Comparison of ENCODE assay signal across 8 cellular contexts in the genomic region with DNA sequence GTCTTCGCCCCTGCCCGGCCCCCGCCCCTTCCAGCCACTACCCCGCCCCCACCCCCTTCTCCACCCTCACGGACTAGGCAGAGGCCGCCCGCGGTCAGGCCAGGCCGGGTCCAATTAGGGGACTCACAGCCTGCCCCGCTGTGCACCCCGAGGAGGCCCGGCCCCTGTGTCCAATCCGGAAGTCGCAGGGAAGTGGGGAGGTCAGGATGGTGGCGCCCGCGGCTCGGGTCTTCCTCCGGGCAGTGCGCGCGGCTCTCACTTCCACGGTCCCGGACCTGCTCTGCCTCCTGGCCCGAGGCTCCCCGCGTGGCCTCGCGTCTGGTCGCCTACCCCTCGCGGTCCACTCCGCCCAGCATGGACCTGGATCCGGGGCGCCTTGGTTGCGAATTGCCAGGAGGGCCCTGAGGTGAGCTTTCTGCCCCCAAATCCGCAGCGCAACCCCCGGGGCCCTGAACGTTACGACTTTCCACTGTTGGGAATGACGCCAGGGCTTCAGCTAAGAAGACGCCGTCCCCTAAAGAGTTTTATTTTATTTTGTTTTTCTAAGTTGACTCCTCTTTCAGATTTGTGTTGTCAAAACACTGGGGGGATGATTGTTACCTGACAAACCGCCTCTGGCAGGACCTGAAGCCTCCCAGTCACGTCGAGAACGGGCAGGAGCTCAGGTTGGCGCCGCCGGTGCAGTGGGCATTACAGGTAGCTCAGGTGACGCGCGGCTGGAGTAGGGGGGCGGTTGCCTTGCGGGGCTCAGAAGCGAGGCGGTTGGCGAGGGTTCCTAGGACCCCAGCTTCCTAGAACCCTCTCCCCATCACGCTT. TPM values are rescaled to one million over a fixed set of nuclear protein-coding genes. Genes with fewer than 3 reads are reported as not detected.
DNase-seq lines count a peak whose midpoint lies in the region; ATAC-seq, FAIRE-seq and TF ChIP-seq lines count a peak whose summit lies in the region.

No MANE protein-coding gene starts in this region.

- CTCF ChIA-PET in HepG2 (lab: Yijun Ruan, JAX; ENCODE audit: low intra/inter-chr PET ratio, low total read pairs) = no interaction called here

- no peak overlapping the region for H2BK120ac ChIP-seq in H9 (ENCODE audit: low read depth, low read length, poor library complexity, severe bottlenecking)

- POLR2A ChIA-PET in HepG2 (lab: Yijun Ruan, JAX) = no interaction called here

- no peak overlapping the region for H2AK5ac ChIP-seq in H9 (ENCODE audit: insufficient read length, low read length)

- H2BK20ac ChIP-seq in H9 (ENCODE audit: low read depth, low read length, poor library complexity, severe bottlenecking) = no peak overlapping the region

- H3K56ac ChIP-seq in H9 (ENCODE audit: insufficient read length, low read depth, low read length) = no peak overlapping the region

- H3K23ac ChIP-seq in H9 (ENCODE audit: insufficient read length, low read depth, low read length) = no peak overlapping the region

- H3K79me2 ChIP-seq in H9 (ENCODE audit: insufficient read depth, low read length) (no peaks in the 10 kb centered on the region; the same call in 1 of the 2 replicates), HepG2 (ENCODE audit: insufficient read depth, low read length) (no peaks in the 10 kb centered on the region)

- no peak for FAIRE-seq in HepG2 (lab: Jason Lieb, UNC)

- H3K36me3 ChIP-seq in RWPE2 (ENCODE audit: low read depth) (peaks cover 18% of the 10 kb centered on the region), cardiac muscle cell (peaks cover 17% of the 10 kb centered on the region), sigmoid colon (no peaks in the 10 kb centered on the region), HepG2 (replicated peaks in 1 of 2; ENCODE audit: control insufficient read depth in 1 of 2, insufficient read depth in 2 of 2, low read length in 2 of 2) (no peaks in the 10 kb centered on the region)

- H3K27ac ChIP-seq in H9 (ENCODE audit: insufficient read length, low read depth, low read length) = no peak overlapping the region
- H3K27ac ChIP-seq in RWPE2 (ENCODE audit: poor library complexity, severe bottlenecking) = peak overlapping the region; percentile 73
- peak overlapping the region; percentile 91 for H3K27ac ChIP-seq in cardiac muscle cell
- H3K27ac ChIP-seq in sigmoid colon = no peak overlapping the region
- no peak overlapping the region for H3K27ac ChIP-seq in HepG2 (ENCODE audit: extremely low read length, insufficient read depth, low read length)

- no peak for TF ChIP-seq EP300 in sigmoid colon (IDR thresholded peaks at IDR 0.05)
- no peak for TF ChIP-seq EP300 in HepG2 (IDR thresholded peaks at IDR 0.05; ENCODE audit: low read depth in 2 of 2, low read length in 2 of 2)
- TF ChIP-seq EP300 in HepG2 (CRISPR knock-in tag; IDR thresholded peaks at IDR 0.05; ENCODE audit: borderline replicate concordance) = no peak

- H4K20me1 ChIP-seq in H9 (ENCODE audit: control insufficient read depth, insufficient read depth, insufficient read length) (no peaks in the 10 kb centered on the region), HepG2 (ENCODE audit: insufficient read depth, low read length) (no peaks in the 10 kb centered on the region)

- ATAC-seq in RWPE2 (ENCODE audit: low read depth) (peak; percentile 33), HepG2 (no peak), HG02571 (IDR thresholded peaks at IDR 0.05; ENCODE audit: unreplicated experiment) (no peak), HG03025 (IDR thresholded peaks at IDR 0.05; ENCODE audit: low FRiP score, unreplicated experiment) (no peak)

- peak overlapping the region; percentile 99 for H3K4me3 ChIP-seq in RWPE2 (ENCODE audit: severe bottlenecking)
- H3K4me3 ChIP-seq in cardiac muscle cell = peak overlapping the region; percentile 54
- H3K4me3 ChIP-seq in sigmoid colon = peak overlapping the region in 3 of 4 donors; percentile 33 to 50 (median 46)
- no peak overlapping the region for H3K4me3 ChIP-seq in HepG2 (replicated peaks in 1 of 3; ENCODE audit: insufficient read depth in 1 of 3, low read depth in 2 of 3, low read length in 3 of 3)

- H4K8ac ChIP-seq in H9 (replicated peaks; ENCODE audit: insufficient read length, low read depth, low read length) = no peak overlapping the region

- no peaks in the 10 kb centered on the region for H3K79me1 ChIP-seq in H9 (ENCODE audit: insufficient read depth, low read depth, low read length, poor library complexity, severe bottlenecking)

- H3K4me3 Mint-ChIP-seq in H9 = peak overlapping the region; percentile 83 to 85

- H2BK15ac ChIP-seq in H9 (ENCODE audit: low read depth, low read length) = no peak overlapping the region

- H2AFZ ChIP-seq in H9 (ENCODE audit: low read length) (no peak overlapping the region), HepG2 (ENCODE audit: low read length) (no peak overlapping the region)

- H3K4me1 Mint-ChIP-seq in H9 = peaks cover 42 to 48% of the 10 kb centered on the region in 2 experiments

- peak overlapping the region; percentile 70 for H3K4me2 ChIP-seq in H9 (ENCODE audit: insufficient read depth, insufficient read length, low read length)
- no peak overlapping the region for H3K4me2 ChIP-seq in HepG2 (ENCODE audit: low read depth, low read length)

- H4K5ac ChIP-seq in H9 (ENCODE audit: insufficient read length, low read depth, low read length) = no peak overlapping the region

- H3K9ac ChIP-seq in H9 (ENCODE audit: extremely low read depth, insufficient read length, low read length) (no peak overlapping the region), HepG2 (ENCODE audit: insufficient read depth, low read depth, low read length) (no peak overlapping the region)

- no peak overlapping the region for H2BK5ac ChIP-seq in H9 (ENCODE audit: insufficient read length, low read length)

- peaks cover 21% of the 10 kb centered on the region; the same call in 1 of the 2 replicates for H3K27me3 ChIP-seq in H9 (ENCODE audit: insufficient read depth, low read length)
- H3K27me3 ChIP-seq in RWPE2 (ENCODE audit: insufficient read depth, poor library complexity, severe bottlenecking) = no peaks in the 10 kb centered on the region
- peaks cover 21% of the 10 kb centered on the region for H3K27me3 ChIP-seq in cardiac muscle cell
- peaks cover 85 to 98% (median 98%) of the 10 kb centered on the region in 3 donors for H3K27me3 ChIP-seq in sigmoid colon
- H3K27me3 ChIP-seq in HepG2 (ENCODE audit: control insufficient read depth in 1 of 2, insufficient read depth in 2 of 2, low read length in 2 of 2) = peaks cover 0 to 24% of the 10 kb centered on the region in 2 experiments; a peak in 4 of 5 replicates

- H3K4ac ChIP-seq in H9 (ENCODE audit: low read depth, low read length) = no peak overlapping the region

- H3K14ac ChIP-seq in H9 (ENCODE audit: insufficient read depth, low read length) = no peak overlapping the region

- no TSS peak for BruUV-seq in HepG2 (replicated peaks; lab: Mats Ljungman, UMichigan)

- TF ChIP-seq CTCF in H9 (conservative IDR thresholded peaks at IDR 0.05) (no peak), RWPE2 (IDR thresholded peaks at IDR 0.05; ENCODE audit: poor library complexity, severe bottlenecking) (no peak), cardiac muscle cell (IDR thresholded peaks at IDR 0.05; ENCODE audit: low read depth, low read length) (no peak), sigmoid colon (IDR thresholded peaks at IDR 0.05) (no peak), HepG2 (CRISPR knock-in tag; IDR thresholded peaks at IDR 0.05) (no peak)

- peaks cover 49% of the 10 kb centered on the region for H3K23me2 ChIP-seq in H9 (ENCODE audit: insufficient read length, low read depth, low read length, poor library complexity, severe bottlenecking)

- intact Hi-C loops in sigmoid colon (cut with DNase I) = no loop called here
- intact Hi-C loops in HepG2 (cut with micrococcal nuclease; ENCODE audit: unreplicated experiment) = no loop called here

- H3K9me3 Mint-ChIP-seq in H9 = peaks cover 4 to 5% of the 10 kb centered on the region in 2 experiments; a peak in 3 of 5 replicates

- in situ Hi-C loops in HepG2 (cut with HindIII; ENCODE audit: extremely low pct_ligation_motif_present, low pct_unique_long_range_greater_than_20kb) = no loop called here

- no CpG with 5 or more reads among the region's 60 CpGs for WGBS in H9 (ENCODE audit: extremely low coverage, insufficient read length, low lambda C conversion rate)
- WGBS in sigmoid colon, 2 donors = 5 to 7% methylated on average over 60 of the region's 60 CpGs
- WGBS in HepG2 (ENCODE audit: low lambda C conversion rate) = 53% methylated on average over 56 of the region's 60 CpGs

- no peak for TF ChIP-seq RAD21 in HepG2 (CRISPR knock-in tag; IDR thresholded peaks at IDR 0.05)

- no peak overlapping the region for H3T11ph ChIP-seq in H9 (ENCODE audit: low read length)

- H3K36me3 Mint-ChIP-seq in H9 (ENCODE audit: insufficient read depth in 1 of 3, low read depth in 3 of 3) = peaks cover 7 to 27% (median 22%) of the 10 kb centered on the region in 3 experiments

- peak overlapping the region in 2 of 3 experiments; percentile 68 to 82; a peak in 2 of 7 replicates for H3K27ac Mint-ChIP-seq in H9

- H4K91ac ChIP-seq in H9 (ENCODE audit: insufficient read length, low read depth, low read length) = no peak overlapping the region

- H2BK12ac ChIP-seq in H9 (ENCODE audit: insufficient read length, low read depth, low read length) = no peak overlapping the region

- TF ChIP-seq POLR2A in sigmoid colon (IDR thresholded peaks at IDR 0.05) (no peak), HepG2 (IDR thresholded peaks at IDR 0.05; ENCODE audit: insufficient read depth in 1 of 2, low read depth in 2 of 2, low read length in 2 of 2) (no peak)

- H3K4me1 ChIP-seq in H9 (ENCODE audit: insufficient read depth, low read length) = no peaks in the 10 kb centered on the region; the same call in 1 of the 2 replicates
- peaks cover 7% of the 10 kb centered on the region for H3K4me1 ChIP-seq in RWPE2 (ENCODE audit: insufficient read depth, poor library complexity, severe bottlenecking)
- H3K4me1 ChIP-seq in cardiac muscle cell (ENCODE audit: low read depth) = peaks cover 21% of the 10 kb centered on the region
- peaks cover 0 to 79% (median 69%) of the 10 kb centered on the region in 4 donors for H3K4me1 ChIP-seq in sigmoid colon
- no peaks in the 10 kb centered on the region for H3K4me1 ChIP-seq in HepG2 (ENCODE audit: insufficient read depth, low read length)

- H3K9me3 ChIP-seq in H9 (ENCODE audit: control insufficient read depth, low read depth, low read length) (no peaks in the 10 kb centered on the region), RWPE2 (ENCODE audit: severe bottlenecking) (no peaks in the 10 kb centered on the region), cardiac muscle cell (ENCODE audit: low read depth) (no peaks in the 10 kb centered on the region), sigmoid colon (no peaks in the 10 kb centered on the region), HepG2 (ENCODE audit: low read length) (no peaks in the 10 kb centered on the region; the same call in 1 of the 2 replicates)

- H3K27me3 Mint-ChIP-seq in H9 (ENCODE audit: low read depth) = peaks cover 55% of the 10 kb centered on the region

- no peak overlapping the region for H3K18ac ChIP-seq in H9 (ENCODE audit: insufficient read length, low read depth, low read length)

- peak; percentile 62 for DNase-seq in H9
- DNase-seq in RWPE2 (ENCODE audit: low spot score) = peak; percentile 82
- DNase-seq in cardiac muscle cell (ENCODE audit: low read depth in 1 of 2, low spot score in 1 of 2) = no peak
- DNase-seq in sigmoid colon = no peak
- no peak for DNase-seq in HepG2 (ENCODE audit: low spot score)
- DNase-seq in NOMO-1 (lab: John Stamatoyannopoulos, UW; ENCODE audit: unreplicated experiment in 2 of 2) = no peak

RNA-seq across cellular contexts. Expression of a gene that starts 0.8 kb away (rescaled TPM):
- total RNA-seq in H9 (2021) = 91.6 and 94.4 TPM in 2 replicates
- total RNA-seq in cardiac muscle cell = 112 and 122 TPM in 2 replicates
- polyA plus RNA-seq in cardiac muscle cell = 55.2 and 59.9 TPM in 2 replicates
- total RNA-seq in sigmoid colon = not detected
- under 1 TPM in 1 of 3 donors, not detected in 2; 0.03 TPM for polyA plus RNA-seq in sigmoid colon
- not detected in 2 replicates for total RNA-seq in HepG2 (2016; rRNA removed; fragmentation: Illumina TruSeq; extraction: Trizol)
- not detected in 2 replicates for total RNA-seq in HepG2 (2016; cell fraction: cytosol; rRNA removed; fragmentation: Illumina TruSeq; extraction: Trizol; ENCODE audit: low read depth)
- total RNA-seq in HepG2 (2016; cell fraction: insoluble cytoplasmic fraction; rRNA removed; fragmentation: Illumina TruSeq; extraction: Trizol) = not detected in 2 replicates
- not detected in 2 replicates for total RNA-seq in HepG2 (2016; cell fraction: membrane; rRNA removed; fragmentation: Illumina TruSeq; extraction: Trizol)
- total RNA-seq in HepG2 (2016; cell fraction: nucleus; rRNA removed; fragmentation: Illumina TruSeq; extraction: Trizol) = not detected in 2 replicates
- polyA plus RNA-seq in HepG2 (2011; rRNA removed) = not detected in 2 replicates
- not detected in 2 replicates for polyA plus RNA-seq in HepG2 (2011; cell fraction: cytosol; rRNA removed)
- polyA plus RNA-seq in HepG2 (2011; cell fraction: nucleus; rRNA removed) = not detected in 2 replicates
- not detected in 2 replicates for polyA plus RNA-seq in HepG2 (2012)
- not detected in 2 replicates for polyA plus RNA-seq in HepG2 (2016; cell fraction: cytosol; fragmentation: Illumina TruSeq; extraction: Trizol; ENCODE audit: low read depth)
- polyA plus RNA-seq in HepG2 (2016; cell fraction: insoluble cytoplasmic fraction; fragmentation: Illumina TruSeq; extraction: Trizol; ENCODE audit: low read depth) = not detected in 2 replicates
- not detected in 2 replicates for polyA plus RNA-seq in HepG2 (2016; cell fraction: membrane; fragmentation: Illumina TruSeq; extraction: Trizol; ENCODE audit: low read depth)
- not detected in 2 replicates for polyA plus RNA-seq in HepG2 (2016; cell fraction: nucleus; fragmentation: Illumina TruSeq; extraction: Trizol; ENCODE audit: insufficient read depth, low read depth)
- polyA minus RNA-seq in HepG2 (2011; rRNA and poly(A)+ RNA removed; ENCODE audit: low replicate concordance) = not detected in 2 replicates
- polyA minus RNA-seq in HepG2 (2011; cell fraction: cytosol; rRNA and poly(A)+ RNA removed) = not detected in 2 replicates
- not detected in 2 replicates for polyA minus RNA-seq in HepG2 (2011; cell fraction: nucleus; rRNA and poly(A)+ RNA removed)

Comparison
In these comparisons a context has a peak if more than half of its experiments do, and no peak if none do; other contexts are left out.
1. DNase-seq: peak in H9 (single experiment) and RWPE2 (single experiment); none in cardiac muscle cell (0 of 2), sigmoid colon (single experiment), HepG2 (single experiment) and NOMO-1 (0 of 2).
2. H3K27ac ChIP-seq: peak in RWPE2 (single experiment) and cardiac muscle cell (single experiment); none in H9 (single experiment), sigmoid colon (0 of 4) and HepG2 (single experiment).
3. H3K4me3 ChIP-seq: peak in RWPE2 (single experiment), cardiac muscle cell (single experiment) and sigmoid colon (3 of 4); none in HepG2 (0 of 3).
4. RNA of a gene that starts 0.8 kb away (total RNA-seq): 112 to 122 TPM in cardiac muscle cell and 91.6 to 94.4 TPM in H9; not detected in sigmoid colon and not detected in HepG2; every median in the first group is over 10 times any median in the second.